In the genomic region with DNA sequence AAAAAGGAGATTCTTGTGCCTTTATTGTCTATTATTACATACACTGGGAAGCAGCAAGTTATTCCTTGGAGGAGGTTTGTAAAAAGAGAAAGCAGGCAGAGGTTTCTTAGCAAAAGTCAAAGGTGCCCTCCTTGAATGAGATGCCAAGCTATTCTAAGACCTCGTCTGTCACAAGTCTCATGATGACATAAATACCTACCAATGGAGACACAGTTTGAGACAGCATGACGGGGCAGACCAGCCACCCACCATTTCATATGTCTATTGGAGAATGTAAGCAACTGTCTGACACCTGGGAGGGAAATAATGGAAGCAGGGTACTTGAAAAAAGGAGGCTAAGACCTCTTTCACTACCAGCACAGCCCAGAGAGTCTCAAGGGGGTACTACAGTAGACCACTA, we compare ENCODE assay signal across 30 cellular contexts. TPM values are rescaled to one million over a fixed set of nuclear protein-coding genes. Genes with fewer than 3 reads are reported as not detected.
DNase-seq lines count a peak whose midpoint lies in the region; ATAC-seq and TF ChIP-seq lines count a peak whose summit lies in the region.
"Had no signal": no experiment of that assay in that cellular context is flagged by ENCODE, and none has a peak within 500 bp of the region (broad histone marks: within the 10 kb centered on the region; RNA-seq: fewer than 3 reads in every experiment).

No MANE protein-coding gene starts in this region.

- peaks cover 14 to 23% (median 18%) of the 10 kb centered on the region in 3 donors for H3K4me1 Mint-ChIP-seq in naive B cell

- H3K27me3 ChIP-seq in BLaER1 treated with 17β-estradiol and CSF1 and Interleukin-3, amounts not matched to agents 10 nM and 100 nM, result peaks cover 0 to 44% (median 0%) of the 10 kb centered on the region in 11 experiments; a peak in 7 of 22 replicates
- H3K27me3 ChIP-seq in ectodermal cell (ENCODE audit: control insufficient read depth, insufficient read depth, low read length, poor library complexity, severe bottlenecking), result peaks cover 18% of the 10 kb centered on the region
- no peaks in the 10 kb centered on the region for H3K27me3 ChIP-seq in gastrocnemius medialis
- H3K27me3 ChIP-seq: testis had no signal

- peak overlapping the region in 10 of 11 experiments; percentile 89 to 98 (median 96); a peak in 18 of 22 replicates for H3K4me2 ChIP-seq in BLaER1 treated with 17β-estradiol and CSF1 and Interleukin-3, amounts not matched to agents 10 nM and 100 nM

- peak overlapping the region in 6 of 10 experiments; percentile 71 to 85 (median 73); a peak in 9 of 20 replicates for H3K4me3 ChIP-seq in BLaER1 treated with 17β-estradiol and CSF1 and Interleukin-3, amounts not matched to agents 10 nM and 100 nM
- H3K4me3 ChIP-seq in ectodermal cell (ENCODE audit: insufficient read depth, low read depth, low read length) (peak overlapping the region; percentile 70), gastrocnemius medialis (peak overlapping the region; percentile 76 to 97 (median 80))
- H3K4me3 ChIP-seq: cardiac muscle cell, colonic mucosa, MG63 had no signal

- H3K36me3 Mint-ChIP-seq in naive B cell, result no peaks in the 10 kb centered on the region

- H3K27ac ChIP-seq in BLaER1 treated with 17β-estradiol and CSF1 and Interleukin-3, amounts not matched to agents 10 nM and 100 nM, result peak overlapping the region in 5 of 11 experiments; percentile 0 to 80 (median 70); a peak in 8 of 22 replicates
- H3K27ac ChIP-seq in ectodermal cell (ENCODE audit: insufficient read depth, low read depth, low read length, poor library complexity, severe bottlenecking) (no peak overlapping the region), gastrocnemius medialis (peak overlapping the region; percentile 91 to 96 (median 93))
- H3K27ac ChIP-seq: cardiac muscle cell, colonic mucosa, HL-60 had no signal

- H3K36me3 ChIP-seq in BLaER1 treated with 17β-estradiol and CSF1 and Interleukin-3, amounts not matched to agents 10 nM and 100 nM, result peaks cover 0 to 49% (median 5%) of the 10 kb centered on the region in 11 experiments; a peak in 10 of 22 replicates
- H3K36me3 ChIP-seq in ectodermal cell (ENCODE audit: control insufficient read depth, insufficient read depth, low read length) (peaks cover 8% of the 10 kb centered on the region), gastrocnemius medialis (no peaks in the 10 kb centered on the region)
- H3K36me3 ChIP-seq: cardiac muscle cell, colonic mucosa, MG63 had no signal

- no peaks in the 10 kb centered on the region for H3K9me3 ChIP-seq in BLaER1 treated with 17β-estradiol and CSF1 and Interleukin-3, amounts not matched to agents 10 nM and 100 nM (replicated peaks in 1 of 11)
- H3K9me3 ChIP-seq in ectodermal cell (ENCODE audit: control insufficient read depth, low read length) (no peaks in the 10 kb centered on the region), gastrocnemius medialis (no peaks in the 10 kb centered on the region)
- H3K9me3 ChIP-seq: colonic mucosa, MG63, testis had no signal

- no peak overlapping the region for H3K27ac Mint-ChIP-seq in naive B cell
- H3K27ac Mint-ChIP-seq: activated T-helper 2 cell treated with anti-CD3 and anti-CD28 coated beads, Interferon-gamma antibody, Interleukin-2, Interleukin-4, amounts not matched to agents 10 μg/mL and 5 μg/mL and 100 μg/mL, durations not matched to agents 14 hours and 24 hours and 36 hours; effector memory CD8-positive, alpha-beta T cell; H9 had no signal

- intact Hi-C loops in gastrocnemius medialis (cut with DNase I; ENCODE audit: low total_unique reads), result loop anchor here (5.0 kb wide), 5 partner anchors 166 to 531 kb away; a partner anchor contains a TSS

- peaks cover 0 to 59% (median 0%) of the 10 kb centered on the region in 11 experiments; a peak in 5 of 22 replicates for H4K20me1 ChIP-seq in BLaER1 treated with 17β-estradiol and CSF1 and Interleukin-3, amounts not matched to agents 10 nM and 100 nM

- no peak for DNase-seq in naive B cell
- DNase-seq in gastrocnemius medialis, result peak in 1 of 2 donors; percentile 77
- no peak for DNase-seq in OCI-M1 (lab: John Stamatoyannopoulos, UW)
- no peak for DNase-seq in stimulated activated CD4-positive, alpha-beta T cell treated with anti-CD3 and anti-CD28 coated beads, Interleukin-2, amount 100 ng/mL, for 48 hours
- DNase-seq: activated CD4-positive, alpha-beta T cell treated with anti-CD3 and anti-CD28 coated beads for 48 hours; activated CD8-positive, alpha-beta memory T cell treated with anti-CD3 and anti-CD28 coated beads for 24 hours; activated naive CD4-positive, alpha-beta T cell treated with anti-CD3 and anti-CD28 coated beads, Interleukin-2, amount 50 U/mL, for 16 hours; activated T-cell treated with anti-CD3 and anti-CD28 coated beads for 4 hours; colonic mucosa; effector memory CD8-positive, alpha-beta T cell; erythroblast; H9; KBM-7; mammary epithelial cell; MG63; NCI-H2029 treated with DMSO at 0.1 percent for 48 hours; NCI-H524 treated with DMSO at 0.1 percent for 48 hours; nucleus accumbens; stimulated activated naive CD4-positive, alpha-beta T cell treated with Interleukin-2 at 50 U/mL for 16 hours; T1000; testis had no signal

- peaks cover 5 to 71% (median 51%) of the 10 kb centered on the region in 10 experiments; a peak in 19 of 20 replicates for H3K4me1 ChIP-seq in BLaER1 treated with 17β-estradiol and CSF1 and Interleukin-3, amounts not matched to agents 10 nM and 100 nM
- H3K4me1 ChIP-seq in ectodermal cell (ENCODE audit: control insufficient read depth, insufficient read depth, low read length), result peaks cover 28% of the 10 kb centered on the region
- peaks cover 66 to 70% of the 10 kb centered on the region in 2 donors for H3K4me1 ChIP-seq in gastrocnemius medialis

- peak overlapping the region in 5 of 8 donors; percentile 20 to 80 (median 53) for H3K4me3 Mint-ChIP-seq in naive B cell
- H3K4me3 Mint-ChIP-seq: effector memory CD8-positive, alpha-beta T cell had no signal

- TF ChIP-seq POLR2A in gastrocnemius medialis (IDR thresholded peaks at IDR 0.05), result peak; percentile 13 to 66

- peaks cover 72 to 85% (median 72%) of the 10 kb centered on the region in 3 donors for H3K27me3 Mint-ChIP-seq in naive B cell

- peaks cover 0 to 3% (median 0%) of the 10 kb centered on the region in 7 donors for H3K9me3 Mint-ChIP-seq in naive B cell
- H3K9me3 Mint-ChIP-seq: activated T-helper 2 cell treated with anti-CD3 and anti-CD28 coated beads, Interferon-gamma antibody, Interleukin-2, Interleukin-4, amounts not matched to agents 10 μg/mL and 5 μg/mL and 100 μg/mL, durations not matched to agents 14 hours and 24 hours and 36 hours; effector memory CD8-positive, alpha-beta T cell; H9 had no signal

- H3K9ac ChIP-seq in BLaER1 treated with 17β-estradiol and CSF1 and Interleukin-3, amounts not matched to agents 10 nM and 100 nM, result peak overlapping the region in 7 of 11 experiments; percentile 20 to 91 (median 79); a peak in 11 of 22 replicates

- no peak for TF ChIP-seq CTCF in gastrocnemius medialis (IDR thresholded peaks at IDR 0.05 in 4 of 5, conservative IDR thresholded peaks at IDR 0.05 in 1 of 5)

- ATAC-seq in naive B cell (ENCODE audit: low read depth in 2 of 2) (no peak), gastrocnemius medialis (peak; percentile 22 to 42), GM19395 (IDR thresholded peaks at IDR 0.05; ENCODE audit: unreplicated experiment) (no peak)
- ATAC-seq: effector memory CD8-positive, alpha-beta T cell had no signal

- WGBS in ectodermal cell, 2 experiments, result 42 to 67% methylated on average over 2 of the region's 2 CpGs

- in situ Hi-C loops in gastrocnemius medialis (cut with MboI; ENCODE audit: low sequenced_read_pairs in 4 of 4), result loop anchor here in 1 of 4 donors (25.0 kb wide), 1 partner anchor 376 kb away; no protein-coding TSS in a partner anchor

RNA-seq across cellular contexts. Expression of a gene that starts 2.2 kb away (rescaled TPM):
- 143 TPM for polyA plus RNA-seq in ectodermal cell (2013, experiment 1 of 4)
- polyA plus RNA-seq in ectodermal cell (2013, experiment 2 of 4), result 162 TPM
- 143 TPM for polyA plus RNA-seq in ectodermal cell (2013, experiment 3 of 4)
- polyA plus RNA-seq in ectodermal cell (2013, experiment 4 of 4), result 155 TPM
- not detected for polyA plus RNA-seq in naive B cell (ENCODE audit: low read depth in 6 of 6)
- 100 to 1,000 TPM; 150 to 290 (median 184) TPM for total RNA-seq in gastrocnemius medialis
- total RNA-seq: activated T-helper 2 cell treated with anti-CD3 and anti-CD28 coated beads, Interferon-gamma antibody, Interleukin-2, Interleukin-4, amounts not matched to agents 10 μg/mL and 5 μg/mL and 100 μg/mL, durations not matched to agents 14 hours and 24 hours and 36 hours; fibroblast of villous mesenchyme; pulmonary artery endothelial cell; SK-MEL-5 had no signal

Comparison
In these comparisons a context has a peak if more than half of its experiments do, and no peak if none do; other contexts are left out.
1. ATAC-seq: peak in gastrocnemius medialis (2 of 2); none in naive B cell (0 of 2) and GM19395 (single experiment).
2. Peak in every context shown above with its lines, with median percentiles within 50 percentile points of each other: H3K4me3 ChIP-seq.